Comparison of ENCODE assay signal across 34 cellular contexts in genomic region chr20:22099348-22099747, GRCh38.
"Had no signal": no experiment of that assay in that cellular context is flagged by ENCODE, and none has a peak within 500 bp of the region (broad histone marks: within the 10 kb centered on the region; RNA-seq: fewer than 3 reads in every experiment).

No MANE protein-coding gene starts in this region.

- H2AFZ ChIP-seq: PC-9 had no signal

- H3K4me3 ChIP-seq: MG63, PC-9, SJCRH30, SK-N-MC had no signal

- H3K4me2 ChIP-seq: PC-9 had no signal

- H3K9me3 ChIP-seq: MG63, SJCRH30 had no signal

- H3K4me1 ChIP-seq: SJCRH30 had no signal

- H3K36me3 ChIP-seq: MG63, SJCRH30 had no signal

- H3K27ac ChIP-seq: PC-9, RWPE1, SJCRH30, SK-N-MC had no signal

- FAIRE-seq: RCC 7860 had no signal

- ATAC-seq: Panc1, Right ventricle myocardium inferior, SK-N-SH treated with all-trans-retinoic acid at 6 μM for 48 hours, T-cell, T-helper 17 cell had no signal

- DNase-seq: Kasumi-1, MG63, NCI-H1092, NCI-H1105 treated with DMSO at 0.1 percent for 48 hours, NCI-H1417, NCI-H1436, NCI-H146, NCI-H1694, NCI-H187, NCI-H1930, NCI-H2029 treated with DMSO at 0.1 percent for 48 hours, NCI-H2081 treated with DMSO at 0.1 percent for 48 hours, NCI-H2107, NCI-H2171, NCI-H226, NCI-H446 treated with DMSO at 0.1 percent for 48 hours, NCI-H510A, NCI-H524, NCI-H526, NCI-H69, NCI-H748 treated with DMSO at 0.1 percent for 48 hours, NCI-H82, PC-9, SHP77, SIG-M5, SJCRH30, T-cell, T-helper 17 cell had no signal

- H3K27me3 ChIP-seq: MG63, SJCRH30 had no signal
